In the genomic region with DNA sequence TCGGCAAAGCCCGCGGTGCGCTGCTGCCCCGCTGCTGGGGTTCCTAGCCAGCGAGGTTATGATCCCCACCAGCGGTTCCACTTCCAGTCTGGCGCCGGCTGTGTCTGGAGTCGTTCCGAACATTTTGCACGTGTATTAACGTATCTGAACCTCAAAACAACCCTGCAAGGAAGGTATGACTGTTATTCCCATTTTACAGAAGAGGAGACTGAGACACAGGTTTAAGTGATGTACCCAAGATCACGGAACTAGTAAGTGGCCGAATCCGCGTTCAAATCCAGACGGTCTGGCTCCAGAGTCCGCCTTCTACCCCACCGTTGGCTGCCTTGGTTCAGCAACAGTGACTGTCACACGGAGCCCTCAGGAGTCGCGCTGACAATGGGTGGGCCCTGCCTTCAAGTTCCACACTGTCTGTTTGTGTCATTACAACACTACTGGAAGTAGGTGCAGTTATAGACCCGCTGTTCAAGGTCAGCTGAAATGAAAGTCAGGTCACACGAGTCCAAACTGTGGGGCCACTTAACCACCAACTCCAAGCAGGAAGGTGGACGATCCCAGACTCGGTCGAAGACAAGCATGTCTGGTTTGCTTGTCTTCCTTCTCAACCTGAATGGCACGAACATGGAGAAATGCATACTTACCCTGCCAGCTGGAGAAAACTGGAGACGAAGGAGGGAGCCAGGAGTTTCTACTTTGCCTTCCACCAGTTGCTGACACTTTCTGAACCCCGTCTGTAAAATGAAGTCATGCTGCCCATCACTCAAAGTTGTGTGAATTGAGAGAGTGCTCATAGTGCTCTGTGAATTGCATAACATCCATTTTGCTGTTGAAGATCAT, we compare ENCODE assay signal across 1 cellular context.
TF ChIP-seq lines count a peak whose summit lies in the region.

No MANE protein-coding gene starts in this region.

TF ChIP-seq in HepG2, 621 proteins besides CTCF, POLR2A, EP300 and RAD21 (continued from another document and continues in another):
- TF ChIP-seq, protein P1, sequence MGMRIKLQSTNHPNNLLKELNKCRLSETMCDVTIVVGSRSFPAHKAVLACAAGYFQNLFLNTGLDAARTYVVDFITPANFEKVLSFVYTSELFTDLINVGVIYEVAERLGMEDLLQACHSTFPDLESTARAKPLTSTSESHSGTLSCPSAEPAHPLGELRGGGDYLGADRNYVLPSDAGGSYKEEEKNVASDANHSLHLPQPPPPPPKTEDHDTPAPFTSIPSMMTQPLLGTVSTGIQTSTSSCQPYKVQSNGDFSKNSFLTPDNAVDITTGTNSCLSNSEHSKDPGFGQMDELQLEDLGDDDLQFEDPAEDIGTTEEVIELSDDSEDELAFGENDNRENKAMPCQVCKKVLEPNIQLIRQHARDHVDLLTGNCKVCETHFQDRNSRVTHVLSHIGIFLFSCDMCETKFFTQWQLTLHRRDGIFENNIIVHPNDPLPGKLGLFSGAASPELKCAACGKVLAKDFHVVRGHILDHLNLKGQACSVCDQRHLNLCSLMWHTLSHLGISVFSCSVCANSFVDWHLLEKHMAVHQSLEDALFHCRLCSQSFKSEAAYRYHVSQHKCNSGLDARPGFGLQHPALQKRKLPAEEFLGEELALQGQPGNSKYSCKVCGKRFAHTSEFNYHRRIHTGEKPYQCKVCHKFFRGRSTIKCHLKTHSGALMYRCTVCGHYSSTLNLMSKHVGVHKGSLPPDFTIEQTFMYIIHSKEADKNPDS (CRISPR knock-in tag; IDR thresholded peaks at IDR 0.05) = peak; percentile 62; the same call in 1 of the 2 replicates
- TF ChIP-seq KDM1A (CRISPR knock-in tag; IDR thresholded peaks at IDR 0.05) (peak; percentile 99), ZNF737 (CRISPR knock-in tag; IDR thresholded peaks at IDR 0.05; ENCODE audit: borderline replicate concordance) (peak; percentile 76; the same call in 1 of the 2 replicates), ZNF792 (CRISPR knock-in tag; IDR thresholded peaks at IDR 0.05) (no peak), FLYWCH1 (CRISPR knock-in tag; IDR thresholded peaks at IDR 0.05) (no peak), U2AF1 (optimal IDR thresholded peaks at IDR 0.05; ENCODE audit: low read depth, low read length) (peak; percentile 70), TAF1 (CRISPR knock-in tag; IDR thresholded peaks at IDR 0.05) (peak; percentile 28; the same call in 1 of the 2 replicates), CHD4 (IDR thresholded peaks at IDR 0.05; ENCODE audit: borderline replicate concordance, low read length) (peak; percentile 99), RBFOX2 (IDR thresholded peaks at IDR 0.05; ENCODE audit: low read depth, low read length) (no peak), ZNF761 (CRISPR knock-in tag; conservative IDR thresholded peaks at IDR 0.05) (no peak; the same call in 1 of the 2 replicates), RCOR2 (CRISPR knock-in tag; IDR thresholded peaks at IDR 0.05) (peak; percentile 91), NCOR1 (IDR thresholded peaks at IDR 0.05; ENCODE audit: borderline replicate concordance, low read length) (peak; percentile 78; the same call in 1 of the 2 replicates), KAT2B (IDR thresholded peaks at IDR 0.05; ENCODE audit: borderline replicate concordance, low read depth, low read length) (no peak), FOXA3 (CRISPR knock-in tag; IDR thresholded peaks at IDR 0.05) (0 out of 2 replicates have a peak, but pooled peaks have one; percentile 33), ZNF670 (CRISPR knock-in tag; IDR thresholded peaks at IDR 0.05; ENCODE audit: borderline replicate concordance) (peak; percentile 17; the same call in 1 of the 2 replicates), ZNF564 (CRISPR knock-in tag; IDR thresholded peaks at IDR 0.05) (no peak), ZBTB7A (CRISPR knock-in tag; IDR thresholded peaks at IDR 0.05) (peak; percentile 87), ZNF160 (CRISPR knock-in tag; IDR thresholded peaks at IDR 0.05) (0 out of 2 replicates have a peak, but pooled peaks have one; percentile 41), ZNF589 (CRISPR knock-in tag; conservative IDR thresholded peaks at IDR 0.05) (0 out of 2 replicates have a peak, but pooled peaks have one; percentile 51), SETDB1 (CRISPR knock-in tag; IDR thresholded peaks at IDR 0.05; ENCODE audit: borderline replicate concordance) (no peak), SPEN (CRISPR knock-in tag; IDR thresholded peaks at IDR 0.05; ENCODE audit: low read depth) (peak; percentile 2; the same call in 1 of the 2 replicates), ZNF644 (CRISPR knock-in tag; IDR thresholded peaks at IDR 0.05; ENCODE audit: low read depth) (peak; percentile 60; the same call in 1 of the 2 replicates), ZSCAN25 (CRISPR knock-in tag; IDR thresholded peaks at IDR 0.05) (0 out of 2 replicates have a peak, but pooled peaks have one; percentile 20), ZNF543 (CRISPR knock-in tag; IDR thresholded peaks at IDR 0.05) (peak; percentile 18; the same call in 1 of the 2 replicates)
- TF ChIP-seq, protein P2, sequence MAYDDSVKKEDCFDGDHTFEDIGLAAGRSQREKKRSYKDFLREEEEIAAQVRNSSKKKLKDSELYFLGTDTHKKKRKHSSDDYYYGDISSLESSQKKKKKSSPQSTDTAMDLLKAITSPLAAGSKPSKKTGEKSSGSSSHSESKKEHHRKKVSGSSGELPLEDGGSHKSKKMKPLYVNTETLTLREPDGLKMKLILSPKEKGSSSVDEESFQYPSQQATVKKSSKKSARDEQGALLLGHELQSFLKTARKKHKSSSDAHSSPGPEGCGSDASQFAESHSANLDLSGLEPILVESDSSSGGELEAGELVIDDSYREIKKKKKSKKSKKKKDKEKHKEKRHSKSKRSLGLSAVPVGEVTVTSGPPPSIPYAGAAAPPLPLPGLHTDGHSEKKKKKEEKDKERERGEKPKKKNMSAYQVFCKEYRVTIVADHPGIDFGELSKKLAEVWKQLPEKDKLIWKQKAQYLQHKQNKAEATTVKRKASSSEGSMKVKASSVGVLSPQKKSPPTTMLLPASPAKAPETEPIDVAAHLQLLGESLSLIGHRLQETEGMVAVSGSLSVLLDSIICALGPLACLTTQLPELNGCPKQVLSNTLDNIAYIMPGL (CRISPR knock-in tag; IDR thresholded peaks at IDR 0.05; ENCODE audit: borderline replicate concordance in 1 of 2, low read depth in 1 of 2) = peak in 1 of 2 experiments; percentile 14; a peak in 2 of 4 replicates
- TF ChIP-seq, protein P3, sequence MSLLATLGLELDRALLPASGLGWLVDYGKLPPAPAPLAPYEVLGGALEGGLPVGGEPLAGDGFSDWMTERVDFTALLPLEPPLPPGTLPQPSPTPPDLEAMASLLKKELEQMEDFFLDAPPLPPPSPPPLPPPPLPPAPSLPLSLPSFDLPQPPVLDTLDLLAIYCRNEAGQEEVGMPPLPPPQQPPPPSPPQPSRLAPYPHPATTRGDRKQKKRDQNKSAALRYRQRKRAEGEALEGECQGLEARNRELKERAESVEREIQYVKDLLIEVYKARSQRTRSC (CRISPR knock-in tag; IDR thresholded peaks at IDR 0.05; ENCODE audit: low read depth) = peak; percentile 79; the same call in 1 of the 2 replicates
- TF ChIP-seq, protein P4, sequence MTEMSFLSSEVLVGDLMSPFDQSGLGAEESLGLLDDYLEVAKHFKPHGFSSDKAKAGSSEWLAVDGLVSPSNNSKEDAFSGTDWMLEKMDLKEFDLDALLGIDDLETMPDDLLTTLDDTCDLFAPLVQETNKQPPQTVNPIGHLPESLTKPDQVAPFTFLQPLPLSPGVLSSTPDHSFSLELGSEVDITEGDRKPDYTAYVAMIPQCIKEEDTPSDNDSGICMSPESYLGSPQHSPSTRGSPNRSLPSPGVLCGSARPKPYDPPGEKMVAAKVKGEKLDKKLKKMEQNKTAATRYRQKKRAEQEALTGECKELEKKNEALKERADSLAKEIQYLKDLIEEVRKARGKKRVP (CRISPR knock-in tag; IDR thresholded peaks at IDR 0.05) = 0 out of 4 replicates have a peak, but pooled peaks of 1 of the 2 experiments have one; percentile 7
- TF ChIP-seq, protein P5, sequence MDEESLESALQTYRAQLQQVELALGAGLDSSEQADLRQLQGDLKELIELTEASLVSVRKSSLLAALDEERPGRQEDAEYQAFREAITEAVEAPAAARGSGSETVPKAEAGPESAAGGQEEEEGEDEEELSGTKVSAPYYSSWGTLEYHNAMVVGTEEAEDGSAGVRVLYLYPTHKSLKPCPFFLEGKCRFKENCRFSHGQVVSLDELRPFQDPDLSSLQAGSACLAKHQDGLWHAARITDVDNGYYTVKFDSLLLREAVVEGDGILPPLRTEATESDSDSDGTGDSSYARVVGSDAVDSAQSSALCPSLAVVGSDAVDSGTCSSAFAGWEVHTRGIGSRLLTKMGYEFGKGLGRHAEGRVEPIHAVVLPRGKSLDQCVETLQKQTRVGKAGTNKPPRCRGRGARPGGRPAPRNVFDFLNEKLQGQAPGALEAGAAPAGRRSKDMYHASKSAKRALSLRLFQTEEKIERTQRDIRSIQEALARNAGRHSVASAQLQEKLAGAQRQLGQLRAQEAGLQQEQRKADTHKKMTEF (CRISPR knock-in tag; IDR thresholded peaks at IDR 0.05) = peak; percentile 54
- TF ChIP-seq, protein P6, sequence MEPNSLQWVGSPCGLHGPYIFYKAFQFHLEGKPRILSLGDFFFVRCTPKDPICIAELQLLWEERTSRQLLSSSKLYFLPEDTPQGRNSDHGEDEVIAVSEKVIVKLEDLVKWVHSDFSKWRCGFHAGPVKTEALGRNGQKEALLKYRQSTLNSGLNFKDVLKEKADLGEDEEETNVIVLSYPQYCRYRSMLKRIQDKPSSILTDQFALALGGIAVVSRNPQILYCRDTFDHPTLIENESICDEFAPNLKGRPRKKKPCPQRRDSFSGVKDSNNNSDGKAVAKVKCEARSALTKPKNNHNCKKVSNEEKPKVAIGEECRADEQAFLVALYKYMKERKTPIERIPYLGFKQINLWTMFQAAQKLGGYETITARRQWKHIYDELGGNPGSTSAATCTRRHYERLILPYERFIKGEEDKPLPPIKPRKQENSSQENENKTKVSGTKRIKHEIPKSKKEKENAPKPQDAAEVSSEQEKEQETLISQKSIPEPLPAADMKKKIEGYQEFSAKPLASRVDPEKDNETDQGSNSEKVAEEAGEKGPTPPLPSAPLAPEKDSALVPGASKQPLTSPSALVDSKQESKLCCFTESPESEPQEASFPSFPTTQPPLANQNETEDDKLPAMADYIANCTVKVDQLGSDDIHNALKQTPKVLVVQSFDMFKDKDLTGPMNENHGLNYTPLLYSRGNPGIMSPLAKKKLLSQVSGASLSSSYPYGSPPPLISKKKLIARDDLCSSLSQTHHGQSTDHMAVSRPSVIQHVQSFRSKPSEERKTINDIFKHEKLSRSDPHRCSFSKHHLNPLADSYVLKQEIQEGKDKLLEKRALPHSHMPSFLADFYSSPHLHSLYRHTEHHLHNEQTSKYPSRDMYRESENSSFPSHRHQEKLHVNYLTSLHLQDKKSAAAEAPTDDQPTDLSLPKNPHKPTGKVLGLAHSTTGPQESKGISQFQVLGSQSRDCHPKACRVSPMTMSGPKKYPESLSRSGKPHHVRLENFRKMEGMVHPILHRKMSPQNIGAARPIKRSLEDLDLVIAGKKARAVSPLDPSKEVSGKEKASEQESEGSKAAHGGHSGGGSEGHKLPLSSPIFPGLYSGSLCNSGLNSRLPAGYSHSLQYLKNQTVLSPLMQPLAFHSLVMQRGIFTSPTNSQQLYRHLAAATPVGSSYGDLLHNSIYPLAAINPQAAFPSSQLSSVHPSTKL (CRISPR knock-in tag; IDR thresholded peaks at IDR 0.05) = peak; percentile 43; the same call in 1 of the 2 replicates
- TF ChIP-seq, protein P7, sequence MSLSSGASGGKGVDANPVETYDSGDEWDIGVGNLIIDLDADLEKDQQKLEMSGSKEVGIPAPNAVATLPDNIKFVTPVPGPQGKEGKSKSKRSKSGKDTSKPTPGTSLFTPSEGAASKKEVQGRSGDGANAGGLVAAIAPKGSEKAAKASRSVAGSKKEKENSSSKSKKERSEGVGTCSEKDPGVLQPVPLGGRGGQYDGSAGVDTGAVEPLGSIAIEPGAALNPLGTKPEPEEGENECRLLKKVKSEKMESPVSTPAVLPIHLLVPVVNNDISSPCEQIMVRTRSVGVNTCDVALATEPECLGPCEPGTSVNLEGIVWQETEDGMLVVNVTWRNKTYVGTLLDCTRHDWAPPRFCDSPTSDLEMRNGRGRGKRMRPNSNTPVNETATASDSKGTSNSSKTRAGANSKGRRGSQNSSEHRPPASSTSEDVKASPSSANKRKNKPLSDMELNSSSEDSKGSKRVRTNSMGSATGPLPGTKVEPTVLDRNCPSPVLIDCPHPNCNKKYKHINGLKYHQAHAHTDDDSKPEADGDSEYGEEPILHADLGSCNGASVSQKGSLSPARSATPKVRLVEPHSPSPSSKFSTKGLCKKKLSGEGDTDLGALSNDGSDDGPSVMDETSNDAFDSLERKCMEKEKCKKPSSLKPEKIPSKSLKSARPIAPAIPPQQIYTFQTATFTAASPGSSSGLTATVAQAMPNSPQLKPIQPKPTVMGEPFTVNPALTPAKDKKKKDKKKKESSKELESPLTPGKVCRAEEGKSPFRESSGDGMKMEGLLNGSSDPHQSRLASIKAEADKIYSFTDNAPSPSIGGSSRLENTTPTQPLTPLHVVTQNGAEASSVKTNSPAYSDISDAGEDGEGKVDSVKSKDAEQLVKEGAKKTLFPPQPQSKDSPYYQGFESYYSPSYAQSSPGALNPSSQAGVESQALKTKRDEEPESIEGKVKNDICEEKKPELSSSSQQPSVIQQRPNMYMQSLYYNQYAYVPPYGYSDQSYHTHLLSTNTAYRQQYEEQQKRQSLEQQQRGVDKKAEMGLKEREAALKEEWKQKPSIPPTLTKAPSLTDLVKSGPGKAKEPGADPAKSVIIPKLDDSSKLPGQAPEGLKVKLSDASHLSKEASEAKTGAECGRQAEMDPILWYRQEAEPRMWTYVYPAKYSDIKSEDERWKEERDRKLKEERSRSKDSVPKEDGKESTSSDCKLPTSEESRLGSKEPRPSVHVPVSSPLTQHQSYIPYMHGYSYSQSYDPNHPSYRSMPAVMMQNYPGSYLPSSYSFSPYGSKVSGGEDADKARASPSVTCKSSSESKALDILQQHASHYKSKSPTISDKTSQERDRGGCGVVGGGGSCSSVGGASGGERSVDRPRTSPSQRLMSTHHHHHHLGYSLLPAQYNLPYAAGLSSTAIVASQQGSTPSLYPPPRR (CRISPR knock-in tag; IDR thresholded peaks at IDR 0.05; ENCODE audit: borderline replicate concordance) = peak; percentile 36; the same call in 1 of the 2 replicates
- TF ChIP-seq, protein P8, sequence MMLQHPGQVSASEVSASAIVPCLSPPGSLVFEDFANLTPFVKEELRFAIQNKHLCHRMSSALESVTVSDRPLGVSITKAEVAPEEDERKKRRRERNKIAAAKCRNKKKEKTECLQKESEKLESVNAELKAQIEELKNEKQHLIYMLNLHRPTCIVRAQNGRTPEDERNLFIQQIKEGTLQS (CRISPR knock-in tag; IDR thresholded peaks at IDR 0.05) = peak; percentile 12; the same call in 1 of the 2 replicates
